1 cellular context compared by ENCODE assay signal in the genomic region with DNA sequence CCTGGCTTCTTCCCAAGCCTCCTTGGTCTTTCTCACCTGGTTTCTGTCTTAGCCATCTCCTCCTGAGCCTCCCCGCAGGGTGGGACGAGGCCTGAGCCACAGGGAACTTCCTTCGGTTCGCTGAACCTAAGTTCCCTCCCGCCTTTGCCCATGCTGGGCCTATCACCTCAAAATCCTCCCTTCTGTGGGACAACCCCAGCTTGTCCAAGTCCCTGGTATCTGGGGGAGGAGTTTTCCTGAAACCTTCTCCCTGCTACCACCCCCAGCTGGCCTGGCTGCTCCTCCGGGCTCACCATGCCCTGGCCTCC.
TF ChIP-seq lines count a peak whose summit lies in the region.

No MANE protein-coding gene starts in this region.

TF ChIP-seq in A549, 52 proteins besides CTCF, POLR2A, EP300 and RAD21 (continued from another document):
- no peak for TF ChIP-seq USF2 (IDR thresholded peaks at IDR 0.05)
- TF ChIP-seq CHD2 (IDR thresholded peaks at IDR 0.05; ENCODE audit: low read length, partially characterized antibody), result no peak
